8 cellular contexts compared by ENCODE assay signal in the genomic region with DNA sequence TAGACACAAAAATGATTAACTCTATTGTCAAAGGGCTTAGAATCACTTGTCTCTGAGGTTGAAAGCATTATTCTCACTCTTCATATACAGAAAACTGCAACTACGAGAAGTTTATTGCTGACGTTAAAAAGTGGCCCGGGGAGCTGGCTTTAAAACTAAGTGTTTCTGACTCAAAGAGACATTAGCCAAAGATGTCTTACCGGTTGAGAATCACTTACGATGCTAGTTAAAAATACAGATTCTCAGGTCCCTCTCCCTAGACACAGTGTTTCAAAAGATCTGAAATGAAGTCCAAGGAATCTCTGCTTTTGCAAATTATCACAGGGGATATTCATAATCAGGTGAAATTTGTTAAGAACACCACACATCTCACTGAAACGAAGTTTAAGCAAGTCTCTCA. TPM values are rescaled to one million over a fixed set of nuclear protein-coding genes. Genes with fewer than 3 reads are reported as not detected.
A peak's percentile ranks its signal among the peaks of the same experiment; 100 is the strongest.
DNase-seq lines count a peak whose midpoint lies in the region; ATAC-seq, FAIRE-seq and TF ChIP-seq lines count a peak whose summit lies in the region.

No MANE protein-coding gene starts in this region.

- CTCF ChIA-PET in H1 (lab: Charles Lee; ENCODE audit: partially characterized antibody) = no interaction called here

- H3K79me1 ChIP-seq in H1 (ENCODE audit: low read depth, low read length) (no peaks in the 10 kb centered on the region), trophoblast cell (ENCODE audit: low read length) (peaks cover 4% of the 10 kb centered on the region)

- H4K8ac ChIP-seq in H1 (ENCODE audit: extremely low read depth, insufficient read depth, low read length) (no peak overlapping the region), trophoblast cell (ENCODE audit: low read depth, low read length) (no peak overlapping the region)

- H4K20me1 ChIP-seq in OCI-LY1 (ENCODE audit: insufficient read depth, low read length) = no peaks in the 10 kb centered on the region
- peaks cover 0 to 1% of the 10 kb centered on the region in 2 experiments for H4K20me1 ChIP-seq in H1 (replicated peaks in 1 of 2; ENCODE audit: control insufficient read depth in 1 of 2, insufficient read depth in 2 of 2, low read length in 2 of 2)

- POLR2A ChIA-PET in H1 (lab: Charles Lee; ENCODE audit: partially characterized antibody) = interaction anchor here (2.1 kb wide), 1 partner anchor 8 kb away, joined by 8 read pairs; no protein-coding TSS in a partner anchor

- H3K56ac ChIP-seq in H1 (replicated peaks; ENCODE audit: insufficient read length, low read depth, low read length) = no peak overlapping the region

- H2AK5ac ChIP-seq in H1 (ENCODE audit: low read depth, low read length) (no peak overlapping the region), trophoblast cell (ENCODE audit: low read length) (no peak overlapping the region)

- TF ChIP-seq RAD21 in H1 (IDR thresholded peaks at IDR 0.05 in 1 of 2, conservative IDR thresholded peaks at IDR 0.05 in 1 of 2; ENCODE audit: low read depth in 2 of 2, low read length in 2 of 2) = no peak

- no peak overlapping the region for H3K23ac ChIP-seq in H1 (ENCODE audit: insufficient read length)
- H3K23ac ChIP-seq in trophoblast cell (ENCODE audit: low read length) = no peak overlapping the region

- no peaks in the 10 kb centered on the region for H3F3A ChIP-seq in OCI-LY1 (ENCODE audit: insufficient read depth, low read length)

- H2BK5ac ChIP-seq in H1 (ENCODE audit: low read depth, low read length) (no peak overlapping the region), trophoblast cell (ENCODE audit: low read depth, low read length, poor library complexity) (no peak overlapping the region)

- TF ChIP-seq EP300 in H1 (IDR thresholded peaks at IDR 0.05; ENCODE audit: borderline replicate concordance in 1 of 2, low read depth in 2 of 2, low read length in 2 of 2) = no peak

- H3K4me3 ChIP-seq in OCI-LY1 (ENCODE audit: low read depth, low read length, poor library complexity, severe bottlenecking) = peak overlapping the region; percentile 85
- H3K4me3 ChIP-seq in H1 (ENCODE audit: extremely low read depth in 1 of 4, insufficient read depth in 2 of 4, low read depth in 3 of 4, low read length in 4 of 4) = peak overlapping the region; percentile 11 to 86 (median 71); a peak in 5 of 8 replicates
- H3K4me3 ChIP-seq in trophoblast cell (ENCODE audit: low read depth, low read length) = no peak overlapping the region

- H3K4me2 ChIP-seq in OCI-LY1 (ENCODE audit: low read length) (peak overlapping the region; percentile 98), H1 (ENCODE audit: insufficient read depth in 1 of 2, low read depth in 2 of 2, low read length in 2 of 2) (peak overlapping the region; percentile 84 to 91), trophoblast cell (ENCODE audit: low read length) (peak overlapping the region; percentile 93)

- no peak overlapping the region for H2BK12ac ChIP-seq in H1 (ENCODE audit: low read depth, low read length)
- no peak overlapping the region for H2BK12ac ChIP-seq in trophoblast cell (ENCODE audit: low read length)

- H3K36me3 ChIP-seq in OCI-LY1 (ENCODE audit: insufficient read depth, low read length) (peaks cover 2% of the 10 kb centered on the region; the same call in 1 of the 2 replicates), H1 (ENCODE audit: control insufficient read depth in 2 of 4, insufficient read depth in 4 of 4, low read length in 3 of 4) (no peaks in the 10 kb centered on the region), trophoblast cell (ENCODE audit: control insufficient read depth in 1 of 2, insufficient read depth in 2 of 2, low read length in 2 of 2) (no peaks in the 10 kb centered on the region)

- no peaks in the 10 kb centered on the region for H3K9me3 ChIP-seq in OCI-LY1 (ENCODE audit: low read length)
- H3K9me3 ChIP-seq in H1 (ENCODE audit: insufficient read depth in 2 of 2, low read depth in 1 of 2, low read length in 1 of 2) = no peaks in the 10 kb centered on the region
- H3K9me3 ChIP-seq in trophoblast cell (ENCODE audit: insufficient read depth, low read depth, low read length) = no peaks in the 10 kb centered on the region

- H3K4me1 ChIP-seq in OCI-LY1 (ENCODE audit: insufficient read depth, low read length, severe bottlenecking) (peaks cover 31% of the 10 kb centered on the region), H1 (replicated peaks in 1 of 4; ENCODE audit: control insufficient read depth in 3 of 4, insufficient read depth in 4 of 4, low read length in 3 of 4) (peaks cover 0 to 6% (median 1%) of the 10 kb centered on the region in 4 experiments; a peak in 3 of 7 replicates), trophoblast cell (ENCODE audit: control insufficient read depth in 1 of 2, insufficient read depth in 2 of 2, low read length in 2 of 2) (no peaks in the 10 kb centered on the region)

- H3K9ac ChIP-seq in OCI-LY1 (ENCODE audit: low read length) (peak overlapping the region; percentile 89), H1 (replicated peaks in 1 of 4; ENCODE audit: extremely low read depth in 1 of 4, low read depth in 3 of 4, low read length in 3 of 4) (no peak overlapping the region), trophoblast cell (ENCODE audit: low read length) (no peak overlapping the region)

- H2BK20ac ChIP-seq in H1 (ENCODE audit: low read length) = no peak overlapping the region

- H4K91ac ChIP-seq in H1 (replicated peaks; ENCODE audit: insufficient read length, low read length) (no peak overlapping the region), trophoblast cell (ENCODE audit: low read depth, low read length) (no peak overlapping the region)

- no peak for ATAC-seq in HG02623 (IDR thresholded peaks at IDR 0.05; ENCODE audit: unreplicated experiment)

- H3K18ac ChIP-seq in H1 (ENCODE audit: extremely low read depth, low read length) (no peak overlapping the region), trophoblast cell (ENCODE audit: low read length) (no peak overlapping the region)

- no peak overlapping the region for H2BK15ac ChIP-seq in H1 (ENCODE audit: low read length)

- no peak overlapping the region for H4K12ac ChIP-seq in trophoblast cell (ENCODE audit: low read depth, low read length)

- H3K27ac ChIP-seq in OCI-LY1 (ENCODE audit: low read depth, low read length, poor library complexity, severe bottlenecking) = no peak overlapping the region
- H3K27ac ChIP-seq in H1 (ENCODE audit: low read depth, low read length) = no peak overlapping the region
- H3K27ac ChIP-seq in trophoblast cell (ENCODE audit: low read depth, low read length) = no peak overlapping the region

- H3K14ac ChIP-seq in H1 (ENCODE audit: insufficient read length) (no peak overlapping the region), trophoblast cell (ENCODE audit: low read length) (no peak overlapping the region)

- TF ChIP-seq CTCF in OCI-LY1 (IDR thresholded peaks at IDR 0.05; ENCODE audit: low read length) (no peak), H1 (IDR thresholded peaks at IDR 0.05; ENCODE audit: control extremely low read depth in 1 of 3, insufficient read depth in 1 of 3, low read depth in 1 of 3, low read length in 3 of 3) (no peak)

- peak; percentile 1 for DNase-seq in EL
- no peak for DNase-seq in H1 (ENCODE audit: low read depth in 1 of 2, low spot score in 2 of 2)
- no peak for DNase-seq in trophoblast cell
- DNase-seq in anterior cingulate cortex (lab: John Stamatoyannopoulos, UW) = no peak
- DNase-seq in germinal center (ENCODE audit: low spot score) = no peak
- no peak for DNase-seq in activated effector memory CD4-positive, alpha-beta T cell treated with Interleukin-2 at 50 U/mL for 16 hours

- no peaks in the 10 kb centered on the region for H3K27me3 ChIP-seq in OCI-LY1 (ENCODE audit: insufficient read depth, low read length)
- peaks cover 1 to 4% (median 4%) of the 10 kb centered on the region in 4 experiments; a peak in 4 of 7 replicates for H3K27me3 ChIP-seq in H1 (replicated peaks in 1 of 4; ENCODE audit: control insufficient read depth in 3 of 4, extremely low read depth in 1 of 4, insufficient read depth in 3 of 4, low read length in 3 of 4)
- no peaks in the 10 kb centered on the region for H3K27me3 ChIP-seq in trophoblast cell (ENCODE audit: insufficient read depth, low read length)

- H2AFZ ChIP-seq in OCI-LY1 (ENCODE audit: low read length) = no peak overlapping the region
- no peak overlapping the region for H2AFZ ChIP-seq in H1 (ENCODE audit: low read length)
- no peak overlapping the region for H2AFZ ChIP-seq in trophoblast cell (ENCODE audit: insufficient read depth, low read length, poor library complexity)

- no peak overlapping the region for H3K4ac ChIP-seq in H1 (replicated peaks; ENCODE audit: insufficient read length, low read depth, low read length)
- H3K4ac ChIP-seq in trophoblast cell (ENCODE audit: low read depth, low read length) = no peak overlapping the region

- H4K5ac ChIP-seq in H1 (ENCODE audit: insufficient read length, low read depth, low read length) = no peak overlapping the region

- no peak for FAIRE-seq in H1 (lab: Jason Lieb, UNC)

- H3K9me2 ChIP-seq in OCI-LY1 (ENCODE audit: low read depth, low read length) = no peaks in the 10 kb centered on the region

- H2BK120ac ChIP-seq in H1 (replicated peaks; ENCODE audit: low read depth, low read length) (no peak overlapping the region), trophoblast cell (ENCODE audit: insufficient read depth, low read length, poor library complexity) (no peak overlapping the region)

- no peak for TF ChIP-seq POLR2A in H1 (IDR thresholded peaks at IDR 0.05; ENCODE audit: control extremely low read depth in 1 of 2, low read depth in 2 of 2, low read length in 2 of 2)

- WGBS in H1 (ENCODE audit: extremely low coverage in 1 of 2, insufficient coverage in 1 of 2, insufficient read length in 1 of 2, insufficient replicate concordance in 2 of 2, low coverage in 1 of 2, low lambda C conversion rate in 2 of 2, missing lambda C conversion rate in 1 of 2), 2 experiments = 65% methylated on average over 6 of the region's 6 CpGs; no CpG with 5 or more reads in 1 of the 2 experiments
- no CpG with 5 or more reads among the region's 6 CpGs for WGBS in trophoblast cell (ENCODE audit: extremely low coverage, insufficient coverage, insufficient read length)

- peaks cover 7% of the 10 kb centered on the region for H3K23me2 ChIP-seq in H1 (ENCODE audit: low read depth, low read length)

- H3K79me2 ChIP-seq in OCI-LY1 (ENCODE audit: insufficient read depth, low read length) (peaks cover 61% of the 10 kb centered on the region), H1 (ENCODE audit: control insufficient read depth in 1 of 2, insufficient read depth in 2 of 2, low read length in 2 of 2) (peaks cover 0 to 43% of the 10 kb centered on the region in 2 experiments; a peak in 3 of 4 replicates), trophoblast cell (ENCODE audit: control insufficient read depth, insufficient read depth, low read length, poor library complexity) (peaks cover 3% of the 10 kb centered on the region)

RNA-seq across cellular contexts. Expression of gene GNPDA2, which starts 1.2 kb away (rescaled TPM):
- 4.8 and 6.7 TPM in 2 replicates for total RNA-seq in H1 (2021; fragmentation: NEBNext Ultra II Directional; extraction: Animal tissue kit (Norgen Biotek cat#: 25700))
- 1.4 and 3.0 TPM in 2 replicates for polyA plus RNA-seq in H1 (2011; rRNA removed)
- 2.8 TPM for polyA plus RNA-seq in H1 (2011; cell fraction: cytosol; rRNA removed)
- 1.3 TPM for polyA plus RNA-seq in H1 (2011; cell fraction: nucleus; rRNA removed)
- 3.9 to 6.8 TPM (median 4.6 TPM) in 4 replicates for polyA plus RNA-seq in H1 (2012, experiment 1 of 2)
- polyA plus RNA-seq in H1 (2012, experiment 2 of 2) = 0.75 TPM
- 4.3 TPM for polyA plus RNA-seq in H1 (2013, experiment 1 of 2)
- 4.0 TPM for polyA plus RNA-seq in H1 (2013, experiment 2 of 2)
- 2.5 and 5.2 TPM in 2 replicates for polyA minus RNA-seq in H1 (2011; rRNA and poly(A)+ RNA removed)
- 1.5 TPM for polyA minus RNA-seq in H1 (2011; cell fraction: cytosol; rRNA and poly(A)+ RNA removed)
- 8.4 TPM for polyA minus RNA-seq in H1 (2011; cell fraction: nucleus; rRNA and poly(A)+ RNA removed)
- polyA plus RNA-seq in trophoblast cell (2013) = 4.7 and 5.1 TPM in 2 replicates

RNA-seq across cellular contexts. Expression of gene GUF1, which starts 46.9 kb away (rescaled TPM):
- 29.9 and 30.6 TPM in 2 replicates for total RNA-seq in H1 (2021; fragmentation: NEBNext Ultra II Directional; extraction: Animal tissue kit (Norgen Biotek cat#: 25700))
- 10.5 and 14.8 TPM in 2 replicates for polyA plus RNA-seq in H1 (2011; rRNA removed)
- polyA plus RNA-seq in H1 (2011; cell fraction: cytosol; rRNA removed) = 14.2 TPM
- 16.7 TPM for polyA plus RNA-seq in H1 (2011; cell fraction: nucleus; rRNA removed)
- polyA plus RNA-seq in H1 (2012, experiment 1 of 2) = 12.9 to 28.4 TPM (median 15.8 TPM) in 4 replicates
- 1.7 TPM for polyA plus RNA-seq in H1 (2012, experiment 2 of 2)
- polyA plus RNA-seq in H1 (2013, experiment 1 of 2) = 33.0 TPM
- 32.2 TPM for polyA plus RNA-seq in H1 (2013, experiment 2 of 2)
- 12.4 and 19.0 TPM in 2 replicates for polyA minus RNA-seq in H1 (2011; rRNA and poly(A)+ RNA removed)
- 17.8 TPM for polyA minus RNA-seq in H1 (2011; cell fraction: cytosol; rRNA and poly(A)+ RNA removed)
- polyA minus RNA-seq in H1 (2011; cell fraction: nucleus; rRNA and poly(A)+ RNA removed) = 42.5 TPM
- 14.8 and 16.5 TPM in 2 replicates for polyA plus RNA-seq in trophoblast cell (2013)
